In genomic region chr20:45338121-45339030, GRCh38 we compare ENCODE assay signal across 10 cellular contexts. TPM values are rescaled to one million over a fixed set of nuclear protein-coding genes. Genes with fewer than 3 reads are reported as not detected.
DNase-seq lines count a peak whose midpoint lies in the region; ATAC-seq and TF ChIP-seq lines count a peak whose summit lies in the region.
"Had no signal": no experiment of that assay in that cellular context is flagged by ENCODE, and none has a peak within 500 bp of the region (broad histone marks: within the 10 kb centered on the region; RNA-seq: fewer than 3 reads in every experiment).

No MANE protein-coding gene starts in this region.

- no peaks in the 10 kb centered on the region for H3K36me3 ChIP-seq in neural progenitor cell

- ATAC-seq in HG03135 (IDR thresholded peaks at IDR 0.05; ENCODE audit: unreplicated experiment), result no peak
- ATAC-seq in HG03025 (IDR thresholded peaks at IDR 0.05; ENCODE audit: low FRiP score, unreplicated experiment), result no peak
- ATAC-seq: activated T-helper 17 cell treated with anti-CD3 and anti-CD28 coated beads, Interleukin-2, amount 50 U/mL, for 72 hours had no signal

- H2AFZ ChIP-seq in neural progenitor cell (replicated peaks), result no peak overlapping the region

- DNase-seq in ELR (ENCODE audit: low read depth) (peak; percentile 78), choroid plexus epithelial cell (ENCODE audit: low read depth) (peak; percentile 46), neural progenitor cell (ENCODE audit: low spot score) (no peak), NCI-H2107 treated with DMSO at 0.1 percent for 48 hours (lab: John Stamatoyannopoulos, UW; ENCODE audit: unreplicated experiment) (no peak)
- DNase-seq: glutamatergic neuron had no signal

- H3K9me3 Mint-ChIP-seq in neural progenitor cell, result no peaks in the 10 kb centered on the region
- H3K9me3 Mint-ChIP-seq: activated T-helper 17 cell treated with anti-CD3 and anti-CD28 coated beads, Interleukin-2, amount 50 U/mL, for 72 hours had no signal

- H3K4me2 ChIP-seq in neural progenitor cell, result no peak overlapping the region

- peaks cover 8% of the 10 kb centered on the region for H4K20me1 ChIP-seq in neural progenitor cell (ENCODE audit: low read depth)

- H3K27me3 ChIP-seq in neural progenitor cell, result no peaks in the 10 kb centered on the region

- peaks cover 10% of the 10 kb centered on the region for H3K79me2 ChIP-seq in neural progenitor cell (ENCODE audit: low read depth)

- H3K4me3 Mint-ChIP-seq in neural progenitor cell, result no peak overlapping the region
- H3K4me3 Mint-ChIP-seq: activated T-helper 17 cell treated with anti-CD3 and anti-CD28 coated beads, Interleukin-2, amount 50 U/mL, for 72 hours; CD14-positive monocyte had no signal

- no peak overlapping the region for H3K9ac ChIP-seq in neural progenitor cell

- peaks cover 51% of the 10 kb centered on the region for H3K4me1 ChIP-seq in neural progenitor cell

- peaks cover 4% of the 10 kb centered on the region for H3K27me3 Mint-ChIP-seq in neural progenitor cell (ENCODE audit: insufficient read depth, low read depth)
- H3K27me3 Mint-ChIP-seq: activated T-helper 17 cell treated with anti-CD3 and anti-CD28 coated beads, Interleukin-2, amount 50 U/mL, for 72 hours had no signal

- H3K27ac ChIP-seq in neural progenitor cell, result no peak overlapping the region
- H3K27ac ChIP-seq: SK-N-MC had no signal

- H3K4me1 Mint-ChIP-seq in neural progenitor cell, result peaks cover 68% of the 10 kb centered on the region

- H3F3A ChIP-seq in neural progenitor cell (ENCODE audit: low read depth), result peaks cover 36% of the 10 kb centered on the region

- H3K4me3 ChIP-seq in choroid plexus epithelial cell (ENCODE audit: low read depth, low read length), result no peak overlapping the region
- H3K4me3 ChIP-seq in neural progenitor cell, result no peak overlapping the region
- H3K4me3 ChIP-seq: SK-N-MC had no signal

- TF ChIP-seq CTCF in choroid plexus epithelial cell (conservative IDR thresholded peaks at IDR 0.05; ENCODE audit: low read depth, low read length), result no peak
- no peak for TF ChIP-seq CTCF in neural progenitor cell (IDR thresholded peaks at IDR 0.05)

- no peaks in the 10 kb centered on the region for H3K9me3 ChIP-seq in neural progenitor cell (ENCODE audit: low read depth)

- peak overlapping the region; percentile 79 for H3K27ac Mint-ChIP-seq in neural progenitor cell
- H3K27ac Mint-ChIP-seq: activated T-helper 17 cell treated with anti-CD3 and anti-CD28 coated beads, Interleukin-2, amount 50 U/mL, for 72 hours had no signal

- H3K36me3 Mint-ChIP-seq in neural progenitor cell, result no peaks in the 10 kb centered on the region

RNA-seq across cellular contexts. Expression of gene SDC4, which starts 9.8 kb away (rescaled TPM):
- total RNA-seq in neural progenitor cell (ENCODE audit: low replicate concordance), result 19.3 and 27.6 TPM in 2 replicates

RNA-seq across cellular contexts. Expression of gene SYS1, which starts 24.6 kb away (rescaled TPM):
- total RNA-seq in neural progenitor cell (ENCODE audit: low replicate concordance), result 10.5 and 21.5 TPM in 2 replicates

RNA-seq across cellular contexts. Expression of gene MATN4, which starts 30.3 kb away (rescaled TPM):
- total RNA-seq in neural progenitor cell (ENCODE audit: low replicate concordance), result 0.06 TPM in 1 of 2 replicates, not detected in the other

RNA-seq across cellular contexts. Expression of gene RBPJL, which starts 31.7 kb away (rescaled TPM):
- not detected in 2 replicates for total RNA-seq in neural progenitor cell (ENCODE audit: low replicate concordance)
- total RNA-seq: activated T-helper 17 cell treated with anti-CD3 and anti-CD28 coated beads, Interleukin-2, amount 50 U/mL, for 72 hours had no signal

RNA-seq across cellular contexts. Expression of gene TP53TG5, which starts 39.7 kb away (rescaled TPM):
- total RNA-seq in neural progenitor cell (ENCODE audit: low replicate concordance), result 0.06 TPM in 1 of 2 replicates, not detected in the other

Comparison
In these comparisons a context has a peak if more than half of its experiments do, and no peak if none do; other contexts are left out.
1. DNase-seq: peak in ELR (single experiment) and choroid plexus epithelial cell (single experiment); none in neural progenitor cell (single experiment) and NCI-H2107 treated with DMSO at 0.1 percent for 48 hours (single experiment).